ENCODE assay signal across 8 cellular contexts in the genomic region with DNA sequence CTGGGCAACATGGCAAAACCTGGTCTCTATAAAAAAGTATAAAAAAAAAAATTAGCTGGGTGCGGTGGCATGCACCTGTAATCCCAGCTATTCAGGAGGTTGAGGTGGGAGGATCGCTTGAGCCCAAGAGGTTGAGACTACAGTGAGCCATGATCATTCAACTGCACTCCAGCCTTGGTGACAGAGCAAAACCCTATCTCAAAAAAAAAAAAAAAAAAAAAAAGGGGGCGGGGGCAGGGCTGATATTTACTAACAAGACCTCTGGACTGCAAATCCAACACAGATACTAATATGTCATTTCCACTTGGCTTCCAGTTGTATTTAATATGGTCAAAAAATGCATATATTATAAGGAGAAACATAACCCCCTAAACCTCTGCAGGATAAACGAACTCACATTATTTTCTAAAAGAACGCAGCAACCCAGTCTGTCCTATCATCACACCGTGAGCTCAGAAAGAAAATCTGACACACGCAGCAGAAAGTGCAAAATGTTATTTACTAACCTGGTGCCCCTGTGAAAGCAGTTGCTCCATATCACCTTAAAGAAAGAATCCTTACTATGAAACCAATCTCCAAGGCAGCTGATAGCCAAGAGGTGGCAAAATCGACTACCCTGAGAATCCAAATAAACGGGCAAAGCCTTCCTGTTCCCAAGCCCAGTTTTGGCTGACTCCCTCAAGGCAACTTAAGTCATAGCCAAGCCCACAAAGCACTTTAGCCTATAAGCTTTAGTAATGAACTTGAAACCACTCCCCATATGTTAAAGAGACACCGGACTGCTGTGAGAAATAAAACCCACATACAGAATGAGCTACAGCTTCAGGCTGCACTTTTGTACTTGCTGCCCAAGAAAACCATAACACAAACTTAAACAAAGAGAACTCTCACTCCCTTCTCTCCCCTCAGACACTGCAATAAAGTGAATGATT. TPM values are rescaled to one million over a fixed set of nuclear protein-coding genes. Genes with fewer than 3 reads are reported as not detected.
DNase-seq lines count a peak whose midpoint lies in the region; ATAC-seq and TF ChIP-seq lines count a peak whose summit lies in the region.

No MANE protein-coding gene starts in this region.

- H3K9me2 ChIP-seq in PC-3 (replicated peaks; ENCODE audit: low read length), result no peaks in the 10 kb centered on the region

- CTCF ChIA-PET in PC-3 (lab: Charles Lee), result interaction anchor here (0.5 to 2.6 kb wide), 9 partner anchors 18 to 794 kb away, joined by 3 to 40 read pairs (median 4); no protein-coding TSS in a partner anchor

- peak; percentile 76 for ATAC-seq in HG03175 (IDR thresholded peaks at IDR 0.05; ENCODE audit: unreplicated experiment)
- ATAC-seq in PC-3, result peak; percentile 97
- ATAC-seq in activated CD4-positive, CD25-positive, alpha-beta regulatory T cell treated with anti-CD3 and anti-CD28 coated beads, Interleukin-2, amount 50 U/mL, for 24 hours, result no peak

- no peak for TF ChIP-seq CTCF in PC-3 (conservative IDR thresholded peaks at IDR 0.05; ENCODE audit: low read depth, low read length)

- H3K4me3 ChIP-seq in PC-3 (ENCODE audit: low read length), result peak overlapping the region; percentile 65
- H3K4me3 ChIP-seq in esophagus (ENCODE audit: low read depth in 1 of 2, low read length in 2 of 2), result peak overlapping the region; percentile 35 to 72

- H3F3A ChIP-seq in PC-3 (ENCODE audit: low read length, unreplicated experiment), result no peaks in the 10 kb centered on the region

- peaks cover 10% of the 10 kb centered on the region; the same call in 1 of the 2 replicates for H3K4me1 ChIP-seq in PC-3 (ENCODE audit: insufficient read depth, low read length)
- peaks cover 0 to 7% of the 10 kb centered on the region in 2 donors for H3K4me1 ChIP-seq in esophagus (ENCODE audit: control insufficient read depth in 2 of 2, insufficient read depth in 2 of 2, low read length in 1 of 2)

- 0 out of 2 replicates have a peak overlapping the region, but pooled peaks have one; percentile 6 for H3K27ac ChIP-seq in PC-3 (ENCODE audit: low read length)
- H3K27ac ChIP-seq in esophagus (ENCODE audit: low read depth in 2 of 2, low read length in 1 of 2), result peak overlapping the region; percentile 79 to 80

- H4K20me1 ChIP-seq in PC-3 (ENCODE audit: low read length), result no peaks in the 10 kb centered on the region

- no peaks in the 10 kb centered on the region for H3K79me2 ChIP-seq in PC-3 (ENCODE audit: low read length)

- H3K9ac ChIP-seq in PC-3 (ENCODE audit: low read length), result peak overlapping the region; percentile 25; the same call in 1 of the 2 replicates

- no peaks in the 10 kb centered on the region for H3K9me3 ChIP-seq in PC-3 (ENCODE audit: low read length)
- H3K9me3 ChIP-seq in esophagus (ENCODE audit: control insufficient read depth in 2 of 2, insufficient read depth in 1 of 2, low read depth in 1 of 2, low read length in 1 of 2), result no peaks in the 10 kb centered on the region

- DNase-seq in DMS153 (lab: John Stamatoyannopoulos, UW) (peak; percentile 59), PC-3 (peak; percentile 89), myocyte (ENCODE audit: low read depth) (peak; percentile 72), cerebellar nuclear complex (lab: John Stamatoyannopoulos, UW) (no peak)
- DNase-seq in effector CD4-positive, alpha-beta T cell, result no peak

- H2AFZ ChIP-seq in PC-3 (ENCODE audit: low read length), result peak overlapping the region; percentile 71

- 27 to 34% methylated on average over 10 of the region's 10 CpGs for WGBS in esophagus, 2 donors

- H3K36me3 ChIP-seq in PC-3 (ENCODE audit: low read depth, low read length) (no peaks in the 10 kb centered on the region), esophagus (ENCODE audit: control insufficient read depth in 2 of 2, insufficient read depth in 2 of 2, low read length in 1 of 2) (no peaks in the 10 kb centered on the region)

- POLR2A ChIA-PET in PC-3 (lab: Charles Lee; ENCODE audit: unreplicated experiment), result interaction anchor here (0.6 to 1.1 kb wide), 7 partner anchors 16 to 270 kb away, joined by 3 to 5 read pairs (median 5); no protein-coding TSS in a partner anchor

- H3K27me3 ChIP-seq in PC-3 (ENCODE audit: low read length) (no peaks in the 10 kb centered on the region), esophagus (ENCODE audit: control insufficient read depth in 1 of 2, insufficient read depth in 2 of 2, low read length in 2 of 2) (no peaks in the 10 kb centered on the region)

- BruUV-seq in PC-3 (replicated peaks; lab: Mats Ljungman, UMichigan), result TSS peak; percentile 44

- peak overlapping the region; percentile 77 for H3K4me2 ChIP-seq in PC-3 (ENCODE audit: low read length)

- intact Hi-C loops in PC-3 (cut with micrococcal nuclease), result loop anchor here (1.0 to 10.0 kb wide), 3 partner anchors 63 to 806 kb away; no protein-coding TSS in a partner anchor

RNA-seq across cellular contexts. Expression of a gene that starts 39.3 kb away (rescaled TPM):
- total RNA-seq in PC-3 (2014; rRNA removed) (7.3 and 8.3 TPM in 2 replicates), myocyte (5.3 and 6.0 TPM in 2 replicates)
- polyA plus RNA-seq in esophagus, result 10 to 100 TPM; 26.0 to 31.9 TPM
- polyA plus RNA-seq in myocyte (2012), result 1.9 TPM

Comparison
In these comparisons a context has a peak if more than half of its experiments do, and no peak if none do; other contexts are left out.
1. DNase-seq: peak in DMS153 (single experiment), PC-3 (single experiment) and myocyte (single experiment); none in cerebellar nuclear complex (0 of 2) and effector CD4-positive, alpha-beta T cell (single experiment).
2. ATAC-seq: peak in HG03175 (single experiment) and PC-3 (single experiment); none in activated CD4-positive, CD25-positive, alpha-beta regulatory T cell treated with anti-CD3 and anti-CD28 coated beads, Interleukin-2, amount 50 U/mL, for 24 hours (0 of 2).